1 cellular context compared by ENCODE assay signal in the genomic region with DNA sequence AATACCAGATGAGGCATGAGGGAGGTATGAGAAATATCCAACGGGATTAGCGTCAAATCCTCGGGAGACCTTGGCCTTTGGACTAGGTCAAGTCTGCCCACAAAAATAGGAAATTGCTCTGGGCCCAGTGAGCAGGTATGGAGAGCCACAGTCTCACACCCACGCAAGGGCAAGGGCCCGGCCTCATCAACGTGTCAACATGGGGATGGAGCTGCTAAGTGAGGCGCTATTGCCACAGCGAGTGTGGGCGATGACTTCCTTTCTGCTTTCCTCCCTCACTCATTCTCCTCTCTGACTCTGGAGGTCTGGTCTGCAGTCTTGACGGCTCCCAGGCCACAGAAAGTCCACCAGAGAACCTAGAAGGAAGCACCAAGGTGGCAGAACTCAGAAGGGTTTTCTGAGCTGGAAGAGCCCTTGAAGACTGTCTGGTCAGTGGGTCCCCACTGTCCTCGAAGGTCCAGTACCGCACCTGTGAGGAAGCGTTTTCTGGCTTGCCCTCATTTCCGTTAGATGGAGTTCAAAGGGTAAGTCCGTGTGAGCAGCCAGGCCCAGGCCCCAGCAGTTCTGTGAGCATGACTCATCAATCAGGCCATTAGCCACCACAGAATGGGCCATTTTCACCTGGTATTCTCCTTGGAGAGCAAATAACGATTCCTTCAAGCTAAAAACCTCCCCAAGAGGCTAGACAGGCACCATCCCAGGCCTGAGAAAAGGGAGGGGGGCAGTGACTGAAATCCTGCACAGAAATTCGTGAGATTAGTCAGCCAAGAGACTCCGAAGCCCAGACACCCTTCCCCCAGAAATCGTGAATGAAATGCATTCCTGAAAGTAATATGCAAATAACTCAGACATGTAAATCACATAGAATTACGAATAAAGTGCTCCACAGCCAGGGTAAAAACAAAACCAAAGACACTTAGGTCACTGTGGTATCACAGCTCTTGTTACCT.
A peak's percentile ranks its signal among the peaks of the same experiment; 100 is the strongest.
TF ChIP-seq lines count a peak whose summit lies in the region.

No MANE protein-coding gene starts in this region.

TF ChIP-seq in GM12878, 131 proteins besides CTCF, POLR2A, EP300 and RAD21 (continued from another document and continues in another):
- no peak for TF ChIP-seq E2F8 (IDR thresholded peaks at IDR 0.05; ENCODE audit: low read depth, partially characterized antibody)
- no peak for TF ChIP-seq SMAD5 (IDR thresholded peaks at IDR 0.05; ENCODE audit: low read depth)
- TF ChIP-seq REST (IDR thresholded peaks at IDR 0.05; ENCODE audit: low read depth, low read length) = no peak
- TF ChIP-seq MEF2B (IDR thresholded peaks at IDR 0.05; ENCODE audit: partially characterized antibody, poor library complexity, severe bottlenecking) = peak; percentile 64
- TF ChIP-seq, protein P1, sequence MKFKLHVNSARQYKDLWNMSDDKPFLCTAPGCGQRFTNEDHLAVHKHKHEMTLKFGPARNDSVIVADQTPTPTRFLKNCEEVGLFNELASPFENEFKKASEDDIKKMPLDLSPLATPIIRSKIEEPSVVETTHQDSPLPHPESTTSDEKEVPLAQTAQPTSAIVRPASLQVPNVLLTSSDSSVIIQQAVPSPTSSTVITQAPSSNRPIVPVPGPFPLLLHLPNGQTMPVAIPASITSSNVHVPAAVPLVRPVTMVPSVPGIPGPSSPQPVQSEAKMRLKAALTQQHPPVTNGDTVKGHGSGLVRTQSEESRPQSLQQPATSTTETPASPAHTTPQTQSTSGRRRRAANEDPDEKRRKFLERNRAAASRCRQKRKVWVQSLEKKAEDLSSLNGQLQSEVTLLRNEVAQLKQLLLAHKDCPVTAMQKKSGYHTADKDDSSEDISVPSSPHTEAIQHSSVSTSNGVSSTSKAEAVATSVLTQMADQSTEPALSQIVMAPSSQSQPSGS (IDR thresholded peaks at IDR 0.05; ENCODE audit: low read length) = peak; percentile 85
- TF ChIP-seq MLLT1 (IDR thresholded peaks at IDR 0.05) = no peak
- TF ChIP-seq KLF5 (IDR thresholded peaks at IDR 0.05; ENCODE audit: partially characterized antibody) = no peak
- no peak for TF ChIP-seq MYB (IDR thresholded peaks at IDR 0.05; ENCODE audit: borderline replicate concordance, low read depth, low read length)
- TF ChIP-seq, protein P2, sequence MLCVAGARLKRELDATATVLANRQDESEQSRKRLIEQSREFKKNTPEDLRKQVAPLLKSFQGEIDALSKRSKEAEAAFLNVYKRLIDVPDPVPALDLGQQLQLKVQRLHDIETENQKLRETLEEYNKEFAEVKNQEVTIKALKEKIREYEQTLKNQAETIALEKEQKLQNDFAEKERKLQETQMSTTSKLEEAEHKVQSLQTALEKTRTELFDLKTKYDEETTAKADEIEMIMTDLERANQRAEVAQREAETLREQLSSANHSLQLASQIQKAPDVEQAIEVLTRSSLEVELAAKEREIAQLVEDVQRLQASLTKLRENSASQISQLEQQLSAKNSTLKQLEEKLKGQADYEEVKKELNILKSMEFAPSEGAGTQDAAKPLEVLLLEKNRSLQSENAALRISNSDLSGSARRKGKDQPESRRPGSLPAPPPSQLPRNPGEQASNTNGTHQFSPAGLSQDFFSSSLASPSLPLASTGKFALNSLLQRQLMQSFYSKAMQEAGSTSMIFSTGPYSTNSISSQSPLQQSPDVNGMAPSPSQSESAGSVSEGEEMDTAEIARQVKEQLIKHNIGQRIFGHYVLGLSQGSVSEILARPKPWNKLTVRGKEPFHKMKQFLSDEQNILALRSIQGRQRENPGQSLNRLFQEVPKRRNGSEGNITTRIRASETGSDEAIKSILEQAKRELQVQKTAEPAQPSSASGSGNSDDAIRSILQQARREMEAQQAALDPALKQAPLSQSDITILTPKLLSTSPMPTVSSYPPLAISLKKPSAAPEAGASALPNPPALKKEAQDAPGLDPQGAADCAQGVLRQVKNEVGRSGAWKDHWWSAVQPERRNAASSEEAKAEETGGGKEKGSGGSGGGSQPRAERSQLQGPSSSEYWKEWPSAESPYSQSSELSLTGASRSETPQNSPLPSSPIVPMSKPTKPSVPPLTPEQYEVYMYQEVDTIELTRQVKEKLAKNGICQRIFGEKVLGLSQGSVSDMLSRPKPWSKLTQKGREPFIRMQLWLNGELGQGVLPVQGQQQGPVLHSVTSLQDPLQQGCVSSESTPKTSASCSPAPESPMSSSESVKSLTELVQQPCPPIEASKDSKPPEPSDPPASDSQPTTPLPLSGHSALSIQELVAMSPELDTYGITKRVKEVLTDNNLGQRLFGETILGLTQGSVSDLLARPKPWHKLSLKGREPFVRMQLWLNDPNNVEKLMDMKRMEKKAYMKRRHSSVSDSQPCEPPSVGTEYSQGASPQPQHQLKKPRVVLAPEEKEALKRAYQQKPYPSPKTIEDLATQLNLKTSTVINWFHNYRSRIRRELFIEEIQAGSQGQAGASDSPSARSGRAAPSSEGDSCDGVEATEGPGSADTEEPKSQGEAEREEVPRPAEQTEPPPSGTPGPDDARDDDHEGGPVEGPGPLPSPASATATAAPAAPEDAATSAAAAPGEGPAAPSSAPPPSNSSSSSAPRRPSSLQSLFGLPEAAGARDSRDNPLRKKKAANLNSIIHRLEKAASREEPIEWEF (IDR thresholded peaks at IDR 0.05; ENCODE audit: insufficient replicate concordance, low read depth, low read length) = no peak
- TF ChIP-seq POU2F2 (IDR thresholded peaks at IDR 0.05; ENCODE audit: borderline replicate concordance, low read depth, low read length) = peak; percentile 95
- TF ChIP-seq NFXL1 (IDR thresholded peaks at IDR 0.05; ENCODE audit: borderline replicate concordance) = no peak
- peak; percentile 42; the same call in 1 of the 2 replicates for TF ChIP-seq BCL11A (IDR thresholded peaks at IDR 0.05; ENCODE audit: low read depth, low read length)
- TF ChIP-seq SMARCA5 (IDR thresholded peaks at IDR 0.05) = no peak
- TF ChIP-seq BCLAF1 (IDR thresholded peaks at IDR 0.05) = no peak
- no peak for TF ChIP-seq SPI1 (IDR thresholded peaks at IDR 0.05; ENCODE audit: borderline replicate concordance, insufficient read depth, low read depth, low read length)
- no peak for TF ChIP-seq STAT1 (conservative IDR thresholded peaks at IDR 0.05)
- no peak; the same call in 1 of the 2 replicates for TF ChIP-seq RELB (IDR thresholded peaks at IDR 0.05; ENCODE audit: low read depth)
- peak; percentile 67 for TF ChIP-seq EED (IDR thresholded peaks at IDR 0.05; ENCODE audit: low read depth)
- 0 out of 2 replicates have a peak, but pooled peaks have one; percentile 41 for TF ChIP-seq PML (IDR thresholded peaks at IDR 0.05; ENCODE audit: low read length)
- TF ChIP-seq NBN (IDR thresholded peaks at IDR 0.05) = no peak
- TF ChIP-seq SUZ12 (IDR thresholded peaks at IDR 0.05; ENCODE audit: unreplicated experiment) = no peak
- peak; percentile 44 for TF ChIP-seq MTA2 (IDR thresholded peaks at IDR 0.05; ENCODE audit: low read depth)
- TF ChIP-seq BMI1 (IDR thresholded peaks at IDR 0.05; ENCODE audit: borderline replicate concordance) = no peak
- peak; percentile 2 for TF ChIP-seq MEF2A (IDR thresholded peaks at IDR 0.05; ENCODE audit: insufficient read depth, low read depth, low read length)
